In the genomic region with DNA sequence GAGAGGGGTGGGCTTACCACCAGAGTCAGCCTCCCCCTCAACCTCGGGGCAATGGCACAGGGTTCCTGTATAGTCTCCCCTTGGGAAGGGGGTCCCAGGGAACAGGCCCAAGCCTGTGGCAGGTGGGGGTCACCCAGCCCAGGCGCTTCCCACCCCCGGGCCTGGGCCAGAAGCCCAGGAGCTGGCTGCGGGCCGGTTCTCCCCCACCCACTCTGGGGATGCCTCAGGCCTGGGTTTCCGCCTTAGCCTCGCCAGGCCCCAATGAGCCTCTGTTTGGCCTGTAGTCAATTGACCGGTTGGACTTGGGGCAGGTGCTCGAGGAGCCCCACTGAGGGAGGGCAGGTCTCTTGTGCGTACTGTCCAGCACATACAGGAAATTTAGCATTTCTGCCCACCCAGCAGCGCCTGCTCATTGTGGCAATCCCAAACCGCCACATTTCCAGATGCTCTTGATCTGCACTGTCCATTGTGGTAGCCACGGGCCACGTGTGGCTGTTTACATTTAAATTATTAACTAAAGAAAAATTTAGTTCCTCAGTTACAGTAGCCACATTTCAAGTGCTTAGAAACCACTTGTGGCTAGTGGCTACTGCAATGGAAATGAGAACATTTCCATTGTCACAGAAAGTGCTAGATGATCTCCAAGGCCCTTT, we compare ENCODE assay signal across 16 cellular contexts. TPM values are rescaled to one million over a fixed set of nuclear protein-coding genes. Genes with fewer than 3 reads are reported as not detected.
DNase-seq lines count a peak whose midpoint lies in the region; ATAC-seq, FAIRE-seq and TF ChIP-seq lines count a peak whose summit lies in the region.
"Had no signal": no experiment of that assay in that cellular context is flagged by ENCODE, and none has a peak within 500 bp of the region (broad histone marks: within the 10 kb centered on the region; RNA-seq: fewer than 3 reads in every experiment).

No MANE protein-coding gene starts in this region.

- peak; percentile 9 for DNase-seq in RCC 7860 (ENCODE audit: low spot score)
- peak; percentile 55 for DNase-seq in fibroblast of gingiva (ENCODE audit: low read depth)
- no peak for DNase-seq in prostate gland (ENCODE audit: low spot score)
- no peak for DNase-seq in T-helper 2 cell treated with Interferon-gamma antibody and Interleukin-4, amounts not matched to agents 5 μg/mL and 100 μg/mL, for 36 hours (ENCODE audit: low spot score)
- no peak for DNase-seq in GF-D8 (lab: John Stamatoyannopoulos, UW)
- no peak for DNase-seq in Kasumi-1 (lab: John Stamatoyannopoulos, UW)
- DNase-seq: AML-193; DND-41; NCI-H2227 treated with DMSO at 0.1 percent for 48 hours; RPMI8226; stimulated activated naive CD8-positive, alpha-beta T cell treated with anti-CD3 and anti-CD28 coated beads, Interleukin-15, amount 100 ng/mL, for 72 hours had no signal

- H3K27me3 Mint-ChIP-seq in T-helper 2 cell treated with Interferon-gamma antibody and Interleukin-4, amounts not matched to agents 5 μg/mL and 100 μg/mL, for 36 hours (ENCODE audit: low read depth): peaks cover 20% of the 10 kb centered on the region

- peaks cover 2% of the 10 kb centered on the region for H3K36me3 Mint-ChIP-seq in T-helper 2 cell treated with Interferon-gamma antibody and Interleukin-4, amounts not matched to agents 5 μg/mL and 100 μg/mL, for 36 hours (ENCODE audit: low read depth)

- peaks cover 18% of the 10 kb centered on the region for H3K4me1 Mint-ChIP-seq in T-helper 2 cell treated with Interferon-gamma antibody and Interleukin-4, amounts not matched to agents 5 μg/mL and 100 μg/mL, for 36 hours (ENCODE audit: low read depth)

- H3K9me3 ChIP-seq in prostate gland: no peaks in the 10 kb centered on the region

- H3K27ac ChIP-seq in 22Rv1 (peak overlapping the region; percentile 52), prostate gland (peak overlapping the region; percentile 79 to 88)

- no peak for TF ChIP-seq CTCF in 22Rv1 (IDR thresholded peaks at IDR 0.05)
- no peak for TF ChIP-seq CTCF in prostate gland (IDR thresholded peaks at IDR 0.05)

- WGBS in prostate gland: 69% methylated on average over 9 of the region's 14 CpGs

- H3K9me3 Mint-ChIP-seq in T-helper 2 cell treated with Interferon-gamma antibody and Interleukin-4, amounts not matched to agents 5 μg/mL and 100 μg/mL, for 36 hours: no peaks in the 10 kb centered on the region
- H3K9me3 Mint-ChIP-seq: stimulated activated naive CD8-positive, alpha-beta T cell treated with anti-CD3 and anti-CD28 coated beads, Interleukin-15, amount 100 ng/mL, for 72 hours had no signal

- FAIRE-seq in RCC 7860 (lab: Jason Lieb, UNC): no peak
- FAIRE-seq: bronchial epithelial cell, keratinocyte had no signal

- H3K27me3 ChIP-seq in prostate gland (replicated peaks; ENCODE audit: insufficient read depth): no peaks in the 10 kb centered on the region

- H3K4me3 ChIP-seq in prostate gland: no peak overlapping the region

- TF ChIP-seq POLR2A in prostate gland (IDR thresholded peaks at IDR 0.05): no peak

- intact Hi-C loops in prostate gland (cut with DNase I): loop anchor here (2.0 kb wide), 1 partner anchor 110 kb away; no protein-coding TSS in a partner anchor

- H3K36me3 ChIP-seq in prostate gland: peaks cover 5 to 13% of the 10 kb centered on the region in 2 donors

- no peak for ATAC-seq in HG03442 (IDR thresholded peaks at IDR 0.05; ENCODE audit: unreplicated experiment)
- ATAC-seq: activated CD4-positive, CD25-positive, alpha-beta regulatory T cell treated with anti-CD3 and anti-CD28 coated beads, Interleukin-2, amount 50 U/mL, for 24 hours had no signal

- H3K27ac Mint-ChIP-seq in T-helper 2 cell treated with Interferon-gamma antibody and Interleukin-4, amounts not matched to agents 5 μg/mL and 100 μg/mL, for 36 hours: no peak overlapping the region

- no peak overlapping the region for H3K4me3 Mint-ChIP-seq in T-helper 2 cell treated with Interferon-gamma antibody and Interleukin-4, amounts not matched to agents 5 μg/mL and 100 μg/mL, for 36 hours
- H3K4me3 Mint-ChIP-seq: stimulated activated naive CD8-positive, alpha-beta T cell treated with anti-CD3 and anti-CD28 coated beads, Interleukin-15, amount 100 ng/mL, for 72 hours had no signal

- peaks cover 9% of the 10 kb centered on the region for H3K4me1 ChIP-seq in prostate gland (replicated peaks)

RNA-seq across cellular contexts. Expression of a gene that starts 9.9 kb away (rescaled TPM):
- 10 to 100 TPM in 1 of 2 donors, 1 to 10 TPM in 1; 4.6 to 13.3 TPM for total RNA-seq in prostate gland

RNA-seq across cellular contexts. Expression of a gene that starts 23.8 kb away (rescaled TPM):
- total RNA-seq in prostate gland: 10 to 100 TPM; 23.3 to 55.4 TPM

RNA-seq across cellular contexts. Expression of a gene that starts 25.3 kb away (rescaled TPM):
- total RNA-seq in prostate gland: 10 to 100 TPM; 52.4 to 91.9 TPM

RNA-seq across cellular contexts. Expression of a gene that starts 57.4 kb away (rescaled TPM):
- 10 to 100 TPM; 42.5 to 48.6 TPM for total RNA-seq in prostate gland

RNA-seq across cellular contexts. Expression of a gene that starts 57.5 kb away (rescaled TPM):
- 10 to 100 TPM; 34.7 to 75.7 TPM for total RNA-seq in prostate gland

Comparison
In these comparisons a context has a peak if more than half of its experiments do, and no peak if none do; other contexts are left out.
1. DNase-seq: peak in RCC 7860 (single experiment) and fibroblast of gingiva (single experiment); none in prostate gland (single experiment), T-helper 2 cell treated with Interferon-gamma antibody and Interleukin-4, amounts not matched to agents 5 μg/mL and 100 μg/mL, for 36 hours (single experiment), GF-D8 (single experiment) and Kasumi-1 (0 of 2).